In the genomic region with DNA sequence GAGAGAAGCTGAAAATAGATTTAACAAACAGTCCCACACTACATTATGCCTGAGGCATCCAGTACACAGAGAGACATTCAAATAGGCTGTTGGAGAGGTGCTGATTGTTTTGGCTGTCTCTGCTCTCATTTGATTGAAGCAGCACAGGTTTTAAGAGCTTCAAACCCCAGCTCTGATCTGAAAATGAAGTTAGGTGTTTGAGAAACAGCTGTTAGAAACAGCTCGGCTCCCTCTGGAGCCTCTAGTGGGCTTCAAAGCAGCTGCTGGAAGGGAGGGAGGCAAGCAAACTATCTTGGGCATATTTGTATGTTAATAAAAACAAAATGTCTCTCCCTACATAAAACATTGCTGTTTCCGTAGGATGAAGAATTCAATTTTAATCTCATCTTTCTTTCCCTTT, we compare ENCODE assay signal across 18 cellular contexts.
DNase-seq lines count a peak whose midpoint lies in the region; ATAC-seq and TF ChIP-seq lines count a peak whose summit lies in the region.
"Had no signal": no experiment of that assay in that cellular context is flagged by ENCODE, and none has a peak within 500 bp of the region (broad histone marks: within the 10 kb centered on the region; RNA-seq: fewer than 3 reads in every experiment).

No MANE protein-coding gene starts in this region.

- H3K79me2 ChIP-seq in H9 (ENCODE audit: insufficient read depth, low read length) (no peaks in the 10 kb centered on the region), neural progenitor cell (ENCODE audit: low read depth) (no peaks in the 10 kb centered on the region)

- TF ChIP-seq CTCF in H9 (conservative IDR thresholded peaks at IDR 0.05) (peak; percentile 39; the same call in 1 of the 3 replicates), foreskin fibroblast (IDR thresholded peaks at IDR 0.05; ENCODE audit: low read depth, low read length) (peak; percentile 24), neural progenitor cell (IDR thresholded peaks at IDR 0.05) (peak; percentile 28), gastroesophageal sphincter (IDR thresholded peaks at IDR 0.05) (no peak)

- no peak overlapping the region for H4K91ac ChIP-seq in H9 (ENCODE audit: insufficient read length, low read depth, low read length)

- no CpG with 5 or more reads among the region's 2 CpGs for WGBS in H9 (ENCODE audit: extremely low coverage, insufficient read length, low lambda C conversion rate)
- 15% methylated on average over 2 of the region's 2 CpGs for WGBS in gastroesophageal sphincter (ENCODE audit: low coverage in 1 of 2), 2 donors

- peaks cover 56% of the 10 kb centered on the region for H3K27me3 ChIP-seq in H9 (ENCODE audit: insufficient read depth, low read length)
- H3K27me3 ChIP-seq in SJCRH30, result no peaks in the 10 kb centered on the region
- peaks cover 72% of the 10 kb centered on the region for H3K27me3 ChIP-seq in neural progenitor cell
- H3K27me3 ChIP-seq in gastroesophageal sphincter, result no peaks in the 10 kb centered on the region

- H3K9me3 ChIP-seq in H9 (ENCODE audit: control insufficient read depth, low read depth, low read length), result no peaks in the 10 kb centered on the region
- H3K9me3 ChIP-seq in SJCRH30 (replicated peaks), result no peaks in the 10 kb centered on the region
- no peaks in the 10 kb centered on the region for H3K9me3 ChIP-seq in neural progenitor cell (ENCODE audit: low read depth)
- no peaks in the 10 kb centered on the region for H3K9me3 ChIP-seq in gastroesophageal sphincter

- no peak overlapping the region for H3K18ac ChIP-seq in H9 (ENCODE audit: insufficient read length, low read depth, low read length)

- H3K9ac ChIP-seq in H9 (ENCODE audit: extremely low read depth, insufficient read length, low read length), result no peak overlapping the region
- H3K9ac ChIP-seq in neural progenitor cell, result no peak overlapping the region

- no peak overlapping the region for H3K4ac ChIP-seq in H9 (ENCODE audit: low read depth, low read length)

- no peak overlapping the region for H2BK5ac ChIP-seq in H9 (ENCODE audit: insufficient read length, low read length)

- H3K9me3 Mint-ChIP-seq in H9 (peaks cover 0 to 14% of the 10 kb centered on the region in 2 experiments; a peak in 3 of 5 replicates), neural progenitor cell (no peaks in the 10 kb centered on the region)

- no peak overlapping the region for H3K14ac ChIP-seq in H9 (ENCODE audit: insufficient read depth, low read length)

- H2AK5ac ChIP-seq in H9 (ENCODE audit: insufficient read length, low read length), result no peak overlapping the region

- H2AFZ ChIP-seq in H9 (ENCODE audit: low read length) (no peak overlapping the region), neural progenitor cell (replicated peaks) (peak overlapping the region; percentile 64)

- DNase-seq in H9 (no peak), SJCRH30 (peak; percentile 76 to 90), foreskin fibroblast (no peak), neural progenitor cell (ENCODE audit: low spot score) (peak; percentile 18), GF-D8 (lab: John Stamatoyannopoulos, UW) (no peak), posterior cingulate gyrus (no peak)
- DNase-seq: ACHN; Calu3; CD4-positive, alpha-beta T cell; DMS79 treated with DMSO at 0.1 percent for 48 hours; NCI-H1092; NCI-H1694; NCI-H2107; NCI-H226 had no signal

- H3F3A ChIP-seq in neural progenitor cell (ENCODE audit: low read depth), result peaks cover 11% of the 10 kb centered on the region

- 0 out of 2 replicates have a peak, but pooled peaks cover 3% of the 10 kb centered on the region for H3K4me1 ChIP-seq in H9 (ENCODE audit: insufficient read depth, low read length)
- peaks cover 30% of the 10 kb centered on the region for H3K4me1 ChIP-seq in SJCRH30
- peaks cover 17% of the 10 kb centered on the region for H3K4me1 ChIP-seq in neural progenitor cell
- H3K4me1 ChIP-seq in gastroesophageal sphincter, result no peaks in the 10 kb centered on the region

- H4K20me1 ChIP-seq in H9 (ENCODE audit: control insufficient read depth, insufficient read depth, insufficient read length), result no peaks in the 10 kb centered on the region
- H4K20me1 ChIP-seq in neural progenitor cell (ENCODE audit: low read depth), result no peaks in the 10 kb centered on the region

- H3K36me3 ChIP-seq in SJCRH30 (no peaks in the 10 kb centered on the region), neural progenitor cell (no peaks in the 10 kb centered on the region), gastroesophageal sphincter (no peaks in the 10 kb centered on the region)

- H3K27ac ChIP-seq in H9 (ENCODE audit: insufficient read length, low read depth, low read length), result no peak overlapping the region
- peak overlapping the region; percentile 52 for H3K27ac ChIP-seq in SJCRH30
- H3K27ac ChIP-seq in neural progenitor cell, result no peak overlapping the region
- H3K27ac ChIP-seq in gastroesophageal sphincter, result no peak overlapping the region

- no peak overlapping the region for H3K56ac ChIP-seq in H9 (ENCODE audit: insufficient read length, low read depth, low read length)

- no peak overlapping the region for H3K4me3 Mint-ChIP-seq in H9
- no peak overlapping the region for H3K4me3 Mint-ChIP-seq in neural progenitor cell
- H3K4me3 Mint-ChIP-seq: CD4-positive, alpha-beta T cell had no signal

- H3K4me3 ChIP-seq in SJCRH30, result no peak overlapping the region
- no peak overlapping the region for H3K4me3 ChIP-seq in foreskin fibroblast (ENCODE audit: low read depth in 1 of 2, low read length in 2 of 2)
- H3K4me3 ChIP-seq in neural progenitor cell, result no peak overlapping the region
- H3K4me3 ChIP-seq in gastroesophageal sphincter, result no peak overlapping the region

- H3K27ac Mint-ChIP-seq in H9 (no peak overlapping the region), neural progenitor cell (no peak overlapping the region)
- H3K27ac Mint-ChIP-seq: CD4-positive, alpha-beta T cell had no signal

- H3K4me2 ChIP-seq in H9 (ENCODE audit: insufficient read depth, insufficient read length, low read length), result no peak overlapping the region
- H3K4me2 ChIP-seq in neural progenitor cell, result no peak overlapping the region

- peaks cover 11 to 18% of the 10 kb centered on the region in 2 experiments for H3K4me1 Mint-ChIP-seq in H9
- H3K4me1 Mint-ChIP-seq in neural progenitor cell, result peaks cover 19% of the 10 kb centered on the region

- H3K36me3 Mint-ChIP-seq in H9 (ENCODE audit: insufficient read depth in 1 of 3, low read depth in 3 of 3) (no peaks in the 10 kb centered on the region), neural progenitor cell (no peaks in the 10 kb centered on the region)

- H3K27me3 Mint-ChIP-seq in H9 (ENCODE audit: low read depth) (peaks cover 99% of the 10 kb centered on the region), neural progenitor cell (ENCODE audit: insufficient read depth, low read depth) (no peaks in the 10 kb centered on the region)
- H3K27me3 Mint-ChIP-seq: CD4-positive, alpha-beta T cell had no signal

- no peak overlapping the region for H3T11ph ChIP-seq in H9 (ENCODE audit: low read length)

- no peak overlapping the region for H3K23ac ChIP-seq in H9 (ENCODE audit: insufficient read length, low read depth, low read length)

- H3K79me1 ChIP-seq in H9 (ENCODE audit: insufficient read depth, low read depth, low read length, poor library complexity, severe bottlenecking), result no peaks in the 10 kb centered on the region

- no peak for TF ChIP-seq EP300 in gastroesophageal sphincter (IDR thresholded peaks at IDR 0.05)

- H2BK15ac ChIP-seq in H9 (ENCODE audit: low read depth, low read length), result no peak overlapping the region

- H4K5ac ChIP-seq in H9 (ENCODE audit: insufficient read length, low read depth, low read length), result no peak overlapping the region

- H2BK12ac ChIP-seq in H9 (ENCODE audit: insufficient read length, low read depth, low read length), result no peak overlapping the region

- H2BK20ac ChIP-seq in H9 (ENCODE audit: low read depth, low read length, poor library complexity, severe bottlenecking), result no peak overlapping the region

- ATAC-seq in SK-N-SH treated with all-trans-retinoic acid at 6 μM for 48 hours (no peak), gastroesophageal sphincter (no peak)
- ATAC-seq: Panc1, Right ventricle myocardium inferior had no signal

- H2BK120ac ChIP-seq in H9 (ENCODE audit: low read depth, low read length, poor library complexity, severe bottlenecking), result no peak overlapping the region

- intact Hi-C loops in posterior cingulate gyrus (cut with DNase I), result no loop called here

- H4K8ac ChIP-seq in H9 (replicated peaks; ENCODE audit: insufficient read length, low read depth, low read length), result no peak overlapping the region

- no peaks in the 10 kb centered on the region for H3K23me2 ChIP-seq in H9 (ENCODE audit: insufficient read length, low read depth, low read length, poor library complexity, severe bottlenecking)

- no peak for TF ChIP-seq POLR2A in gastroesophageal sphincter (IDR thresholded peaks at IDR 0.05)

TF ChIP-seq in SK-N-SH treated with all-trans-retinoic acid at 6 μM for 48 hours, 23 proteins besides CTCF, POLR2A, EP300 and RAD21 (continues in another document):
- TF ChIP-seq OSR1 (CRISPR knock-in tag; IDR thresholded peaks at IDR 0.05) (no peak), ZFP3 (CRISPR knock-in tag; IDR thresholded peaks at IDR 0.05) (no peak), ZNF70 (CRISPR knock-in tag; IDR thresholded peaks at IDR 0.05) (no peak), ESRRG (CRISPR knock-in tag; IDR thresholded peaks at IDR 0.05) (no peak)
- TF ChIP-seq, protein P1, sequence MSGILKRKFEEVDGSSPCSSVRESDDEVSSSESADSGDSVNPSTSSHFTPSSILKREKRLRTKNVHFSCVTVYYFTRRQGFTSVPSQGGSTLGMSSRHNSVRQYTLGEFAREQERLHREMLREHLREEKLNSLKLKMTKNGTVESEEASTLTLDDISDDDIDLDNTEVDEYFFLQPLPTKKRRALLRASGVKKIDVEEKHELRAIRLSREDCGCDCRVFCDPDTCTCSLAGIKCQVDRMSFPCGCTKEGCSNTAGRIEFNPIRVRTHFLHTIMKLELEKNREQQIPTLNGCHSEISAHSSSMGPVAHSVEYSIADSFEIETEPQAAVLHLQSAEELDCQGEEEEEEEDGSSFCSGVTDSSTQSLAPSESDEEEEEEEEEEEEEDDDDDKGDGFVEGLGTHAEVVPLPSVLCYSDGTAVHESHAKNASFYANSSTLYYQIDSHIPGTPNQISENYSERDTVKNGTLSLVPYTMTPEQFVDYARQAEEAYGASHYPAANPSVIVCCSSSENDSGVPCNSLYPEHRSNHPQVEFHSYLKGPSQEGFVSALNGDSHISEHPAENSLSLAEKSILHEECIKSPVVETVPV (CRISPR knock-in tag; IDR thresholded peaks at IDR 0.05), result no peak

Comparison
In these comparisons a context has a peak if more than half of its experiments do, and no peak if none do; other contexts are left out.
1. DNase-seq: peak in SJCRH30 (2 of 2) and neural progenitor cell (single experiment); none in H9 (single experiment), foreskin fibroblast (0 of 2), GF-D8 (single experiment) and posterior cingulate gyrus (0 of 10).
2. CTCF ChIP-seq: peak in H9 (single experiment), foreskin fibroblast (single experiment) and neural progenitor cell (single experiment); none in gastroesophageal sphincter (0 of 4).